ENCODE assay signal across 8 cellular contexts in the genomic region with DNA sequence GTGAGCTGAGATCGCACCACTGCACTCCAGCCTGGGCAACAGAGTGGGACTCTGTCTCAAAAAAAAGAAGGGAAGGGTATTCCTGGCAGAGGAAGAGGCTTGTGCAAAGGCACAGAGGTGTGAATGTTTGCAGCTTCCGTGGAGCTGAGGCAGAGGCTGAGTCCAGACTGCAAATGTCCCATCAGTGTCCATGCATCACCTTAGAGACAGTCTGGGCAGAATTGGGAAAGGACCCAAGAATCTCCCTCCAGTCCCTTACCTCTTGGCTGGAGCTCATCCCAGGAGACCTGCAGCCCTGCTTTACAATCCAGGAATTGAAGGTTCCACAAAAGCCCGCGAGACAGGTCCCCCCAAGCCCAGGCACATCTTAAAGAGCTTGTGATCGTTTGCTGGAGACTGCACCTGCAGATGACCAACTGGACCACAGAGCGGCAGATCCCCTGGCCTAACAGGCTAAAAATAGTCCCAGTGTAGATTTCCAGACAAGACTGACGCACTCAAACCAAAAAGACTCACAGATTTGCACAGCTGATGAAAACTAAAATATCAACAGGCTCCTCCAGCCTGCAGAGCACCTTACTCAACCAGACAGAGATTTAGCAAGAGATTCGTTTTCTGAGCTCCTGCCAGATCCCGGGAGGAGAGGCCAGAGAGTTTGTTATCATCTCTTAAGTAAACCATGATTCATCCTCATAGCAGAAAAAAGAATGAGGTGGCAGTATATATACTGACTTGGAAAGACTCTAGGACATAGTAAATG. TPM values are rescaled to one million over a fixed set of nuclear protein-coding genes. Genes with fewer than 3 reads are reported as not detected.
DNase-seq lines count a peak whose midpoint lies in the region; ATAC-seq and TF ChIP-seq lines count a peak whose summit lies in the region.

No MANE protein-coding gene starts in this region.

- CTCF ChIA-PET in SK-N-SH (lab: Yijun Ruan, JAX) = interaction anchor here (0.7 to 1.2 kb wide), 3 partner anchors 23 to 161 kb away, joined by 3 to 4 read pairs (median 3); a partner anchor contains a TSS

- H3K4me3 ChIP-seq in GM23248 (no peak overlapping the region), SK-N-SH (ENCODE audit: low read depth in 2 of 2, low read length in 1 of 2) (no peak overlapping the region), right atrium auricular region (no peak overlapping the region)

- ATAC-seq in GM18870 (IDR thresholded peaks at IDR 0.05; ENCODE audit: unreplicated experiment) (no peak), HG03432 (IDR thresholded peaks at IDR 0.05; ENCODE audit: unreplicated experiment) (no peak)

- H4K20me1 ChIP-seq in GM23248 (ENCODE audit: insufficient read depth) (no peaks in the 10 kb centered on the region), SK-N-SH (ENCODE audit: insufficient read depth) (peaks cover 16% of the 10 kb centered on the region)

- H3K36me3 ChIP-seq in GM23248 (ENCODE audit: low read depth) = no peaks in the 10 kb centered on the region
- H3K36me3 ChIP-seq in SK-N-SH (replicated peaks in 1 of 2; ENCODE audit: control insufficient read depth in 1 of 2, insufficient read depth in 2 of 2, low read length in 1 of 2) = no peaks in the 10 kb centered on the region
- H3K36me3 ChIP-seq in right atrium auricular region = no peaks in the 10 kb centered on the region

- H3K9ac ChIP-seq in GM23248 (no peak overlapping the region), SK-N-SH (no peak overlapping the region)

- POLR2A ChIA-PET in SK-N-SH (lab: Yijun Ruan, JAX) = interaction anchor here (1.0 to 1.9 kb wide), 3 partner anchors 16 to 252 kb away, joined by 5 to 7 read pairs (median 5); a partner anchor contains a TSS

- H3F3A ChIP-seq in GM23248 (ENCODE audit: insufficient read depth) (peaks cover 18% of the 10 kb centered on the region), SK-N-SH (replicated peaks; ENCODE audit: insufficient read depth) (peaks cover 23% of the 10 kb centered on the region)

- no peak overlapping the region for H3K27ac ChIP-seq in GM23248
- H3K27ac ChIP-seq in SK-N-SH (ENCODE audit: low read depth in 2 of 2, low read length in 1 of 2) = peak overlapping the region; percentile 40 to 45; a peak in 3 of 4 replicates
- no peak overlapping the region for H3K27ac ChIP-seq in right atrium auricular region

- no peak for TF ChIP-seq CTCF in SK-N-SH (IDR thresholded peaks at IDR 0.05)
- TF ChIP-seq CTCF in right atrium auricular region (IDR thresholded peaks at IDR 0.05) = no peak

- no peaks in the 10 kb centered on the region for H3K9me2 ChIP-seq in GM23248 (ENCODE audit: insufficient read depth)
- H3K9me2 ChIP-seq in SK-N-SH = no peaks in the 10 kb centered on the region

- H3K4me2 ChIP-seq in GM23248 (ENCODE audit: unreplicated experiment) (no peak overlapping the region), SK-N-SH (peak overlapping the region; percentile 54; the same call in 1 of the 2 replicates)

- no peaks in the 10 kb centered on the region for H3K9me3 ChIP-seq in GM23248 (ENCODE audit: low read depth)
- no peaks in the 10 kb centered on the region for H3K9me3 ChIP-seq in SK-N-SH
- no peaks in the 10 kb centered on the region for H3K9me3 ChIP-seq in right atrium auricular region

- H2AFZ ChIP-seq in GM23248 = no peak overlapping the region
- no peak overlapping the region for H2AFZ ChIP-seq in SK-N-SH (ENCODE audit: low read depth)

- DNase-seq in GM23248 (peak; percentile 96), SK-N-SH (peak; percentile 48), right atrium auricular region (ENCODE audit: low spot score) (peak; percentile 77), smooth muscle cell of the brain vasculature (ENCODE audit: low read depth, low spot score) (peak; percentile 86), SKM-1 (lab: John Stamatoyannopoulos, UW; ENCODE audit: unreplicated experiment) (no peak)
- DNase-seq in stimulated activated CD4-positive, alpha-beta T cell treated with anti-CD3 and anti-CD28 coated beads, Interleukin-4, amount 100 ng/mL, for 4 hours = no peak

- peak in 1 of 2 experiments; percentile 58; a peak in 2 of 4 replicates for TF ChIP-seq EP300 in SK-N-SH (IDR thresholded peaks at IDR 0.05; ENCODE audit: borderline replicate concordance in 1 of 2, low read depth in 1 of 2, low read length in 1 of 2)

- peaks cover 17% of the 10 kb centered on the region for H3K4me1 ChIP-seq in GM23248 (ENCODE audit: insufficient read depth)
- H3K4me1 ChIP-seq in SK-N-SH (ENCODE audit: control insufficient read depth in 1 of 2, insufficient read depth in 2 of 2, low read depth in 1 of 2, low read length in 1 of 2) = peaks cover 8 to 11% of the 10 kb centered on the region in 2 experiments; a peak in 1 of 4 replicates
- peaks cover 0 to 13% of the 10 kb centered on the region in 2 donors for H3K4me1 ChIP-seq in right atrium auricular region

- 28 to 34% methylated on average over 9 of the region's 9 CpGs for WGBS in GM23248 (ENCODE audit: low coverage in 1 of 2, low lambda C conversion rate in 2 of 2, missing lambda C conversion rate in 2 of 2), 2 experiments
- WGBS in SK-N-SH (ENCODE audit: low lambda C conversion rate) = 25% methylated on average over 8 of the region's 9 CpGs

- H3K79me2 ChIP-seq in GM23248 (ENCODE audit: insufficient read depth) (no peaks in the 10 kb centered on the region), SK-N-SH (ENCODE audit: insufficient read depth) (no peaks in the 10 kb centered on the region)

- H3K27me3 ChIP-seq in GM23248 (replicated peaks; ENCODE audit: insufficient read depth) (peaks cover 10% of the 10 kb centered on the region; the same call in 1 of the 2 replicates), SK-N-SH (ENCODE audit: insufficient read depth) (no peaks in the 10 kb centered on the region), right atrium auricular region (no peaks in the 10 kb centered on the region)

- in situ Hi-C loops in GM23248 (cut with MboI) = no loop called here

- peak; percentile 23; the same call in 1 of the 2 replicates for TF ChIP-seq RAD21 in SK-N-SH (IDR thresholded peaks at IDR 0.05; ENCODE audit: low read length)

TF ChIP-seq in SK-N-SH, 30 proteins besides CTCF, POLR2A, EP300 and RAD21 (continues in another document):
- TF ChIP-seq GATA2 (CRISPR knock-in tag; IDR thresholded peaks at IDR 0.05) (peak; percentile 49), FOSL2 (IDR thresholded peaks at IDR 0.05; ENCODE audit: borderline replicate concordance, low read depth) (peak; percentile 84), POLR2AphosphoS5 (IDR thresholded peaks at IDR 0.05; ENCODE audit: low read depth, low read length) (peak; percentile 46; the same call in 1 of the 2 replicates), SIN3A (IDR thresholded peaks at IDR 0.05; ENCODE audit: borderline replicate concordance, low read depth, low read length) (peak; percentile 40; the same call in 1 of the 2 replicates), YY1 (IDR thresholded peaks at IDR 0.05; ENCODE audit: low read depth) (no peak), NRF1 (IDR thresholded peaks at IDR 0.05; ENCODE audit: low read depth, low read length) (no peak), MXI1 (IDR thresholded peaks at IDR 0.05; ENCODE audit: low read depth, low read length) (no peak), MEF2A (IDR thresholded peaks at IDR 0.05; ENCODE audit: borderline replicate concordance, low read depth) (peak; percentile 98), FOXM1 (IDR thresholded peaks at IDR 0.05; ENCODE audit: low read depth) (peak; percentile 52; the same call in 1 of the 2 replicates), RXRA (IDR thresholded peaks at IDR 0.05; ENCODE audit: borderline replicate concordance, low read depth) (peak; percentile 51; the same call in 1 of the 2 replicates), TCF12 (IDR thresholded peaks at IDR 0.05) (peak; percentile 92)
- TF ChIP-seq, protein P1, sequence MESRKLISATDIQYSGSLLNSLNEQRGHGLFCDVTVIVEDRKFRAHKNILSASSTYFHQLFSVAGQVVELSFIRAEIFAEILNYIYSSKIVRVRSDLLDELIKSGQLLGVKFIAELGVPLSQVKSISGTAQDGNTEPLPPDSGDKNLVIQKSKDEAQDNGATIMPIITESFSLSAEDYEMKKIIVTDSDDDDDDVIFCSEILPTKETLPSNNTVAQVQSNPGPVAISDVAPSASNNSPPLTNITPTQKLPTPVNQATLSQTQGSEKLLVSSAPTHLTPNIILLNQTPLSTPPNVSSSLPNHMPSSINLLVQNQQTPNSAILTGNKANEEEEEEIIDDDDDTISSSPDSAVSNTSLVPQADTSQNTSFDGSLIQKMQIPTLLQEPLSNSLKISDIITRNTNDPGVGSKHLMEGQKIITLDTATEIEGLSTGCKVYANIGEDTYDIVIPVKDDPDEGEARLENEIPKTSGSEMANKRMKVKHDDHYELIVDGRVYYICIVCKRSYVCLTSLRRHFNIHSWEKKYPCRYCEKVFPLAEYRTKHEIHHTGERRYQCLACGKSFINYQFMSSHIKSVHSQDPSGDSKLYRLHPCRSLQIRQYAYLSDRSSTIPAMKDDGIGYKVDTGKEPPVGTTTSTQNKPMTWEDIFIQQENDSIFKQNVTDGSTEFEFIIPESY (IDR thresholded peaks at IDR 0.05; ENCODE audit: borderline replicate concordance, low read depth) = no peak
- TF ChIP-seq, protein P2, sequence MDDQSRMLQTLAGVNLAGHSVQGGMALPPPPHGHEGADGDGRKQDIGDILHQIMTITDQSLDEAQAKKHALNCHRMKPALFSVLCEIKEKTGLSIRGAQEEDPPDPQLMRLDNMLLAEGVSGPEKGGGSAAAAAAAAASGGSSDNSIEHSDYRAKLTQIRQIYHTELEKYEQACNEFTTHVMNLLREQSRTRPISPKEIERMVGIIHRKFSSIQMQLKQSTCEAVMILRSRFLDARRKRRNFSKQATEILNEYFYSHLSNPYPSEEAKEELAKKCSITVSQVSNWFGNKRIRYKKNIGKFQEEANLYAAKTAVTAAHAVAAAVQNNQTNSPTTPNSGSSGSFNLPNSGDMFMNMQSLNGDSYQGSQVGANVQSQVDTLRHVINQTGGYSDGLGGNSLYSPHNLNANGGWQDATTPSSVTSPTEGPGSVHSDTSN (IDR thresholded peaks at IDR 0.05) = peak; percentile 76
- TF ChIP-seq, protein P3, sequence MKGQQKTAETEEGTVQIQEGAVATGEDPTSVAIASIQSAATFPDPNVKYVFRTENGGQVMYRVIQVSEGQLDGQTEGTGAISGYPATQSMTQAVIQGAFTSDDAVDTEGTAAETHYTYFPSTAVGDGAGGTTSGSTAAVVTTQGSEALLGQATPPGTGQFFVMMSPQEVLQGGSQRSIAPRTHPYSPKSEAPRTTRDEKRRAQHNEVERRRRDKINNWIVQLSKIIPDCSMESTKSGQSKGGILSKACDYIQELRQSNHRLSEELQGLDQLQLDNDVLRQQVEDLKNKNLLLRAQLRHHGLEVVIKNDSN (IDR thresholded peaks at IDR 0.05; ENCODE audit: borderline replicate concordance, low read depth) = 0 out of 2 replicates have a peak, but pooled peaks have one; percentile 22

RNA-seq across cellular contexts. Expression of a gene that starts 22.9 kb away (rescaled TPM):
- total RNA-seq in GM23248 (2014; rRNA removed; shearing (Covaris generic)) = under 0.01 and 1.3 TPM in 2 replicates
- polyA plus RNA-seq in GM23248 (2016; fragmentation: Nextera tagmentation; extraction: Ambion mirVana) = 0.15 and 0.18 TPM in 2 replicates
- 0.81 and 0.86 TPM in 2 replicates for polyA plus RNA-seq in SK-N-SH (2012; rRNA removed)
- polyA plus RNA-seq in SK-N-SH (2012; cell fraction: cytosol; rRNA removed) = 1.1 and 1.3 TPM in 2 replicates
- polyA plus RNA-seq in SK-N-SH (2012; cell fraction: nucleus; rRNA removed) = 0.20 and 0.45 TPM in 2 replicates
- total RNA-seq in right atrium auricular region = 1 to 10 TPM; 5.2 to 7.8 TPM

Comparison
In these comparisons a context has a peak if more than half of its experiments do, and no peak if none do; other contexts are left out.
1. DNase-seq: peak in GM23248 (single experiment), SK-N-SH (single experiment), right atrium auricular region (single experiment) and smooth muscle cell of the brain vasculature (single experiment); none in stimulated activated CD4-positive, alpha-beta T cell treated with anti-CD3 and anti-CD28 coated beads, Interleukin-4, amount 100 ng/mL, for 4 hours (0 of 2) and SKM-1 (single experiment).
2. H3K27ac ChIP-seq: peak in SK-N-SH (2 of 2); none in GM23248 (single experiment) and right atrium auricular region (0 of 2).